Comparison of ENCODE assay signal across 8 cellular contexts in genomic region chr6:227074-227782, GRCh38.
A peak's percentile ranks its signal among the peaks of the same experiment; 100 is the strongest.
DNase-seq lines count a peak whose midpoint lies in the region; ATAC-seq and TF ChIP-seq lines count a peak whose summit lies in the region.

No MANE protein-coding gene starts in this region.

- DNase-seq in GM03348 (ENCODE audit: low spot score), result peak; percentile 31
- peak; percentile 83 for DNase-seq in fibroblast of mammary gland (ENCODE audit: low read depth)
- no peak for DNase-seq in activated CD4-positive, CD25-positive, alpha-beta regulatory T cell treated with anti-CD3 and anti-CD28 coated beads, Interleukin-2, amount 50 U/mL, for 72 hours
- no peak for DNase-seq in KBM-7
- DNase-seq in NCI-H128 (lab: John Stamatoyannopoulos, UW; ENCODE audit: unreplicated experiment), result no peak
- no peak for DNase-seq in DMS 273 treated with DMSO at 0.1 percent for 48 hours (lab: John Stamatoyannopoulos, UW)

- peak; percentile 33 for TF ChIP-seq CTCF in fibroblast of mammary gland (conservative IDR thresholded peaks at IDR 0.05; ENCODE audit: control insufficient read depth, insufficient read depth, low read depth, low read length)

- H3K4me3 ChIP-seq in fibroblast of mammary gland (ENCODE audit: control insufficient read depth, low read depth, low read length), result no peak overlapping the region

- ATAC-seq in GM19351 (IDR thresholded peaks at IDR 0.05; ENCODE audit: unreplicated experiment) (peak; percentile 26), HG03280 (IDR thresholded peaks at IDR 0.05; ENCODE audit: unreplicated experiment) (peak; percentile 24)

- in situ Hi-C loops in KBM-7 (cut with MboI; ENCODE audit: low pct_unique_long_range_greater_than_20kb, low sequenced_read_pairs), result no loop called here

Comparison
In these comparisons a context has a peak if more than half of its experiments do, and no peak if none do; other contexts are left out.
1. DNase-seq: peak in GM03348 (single experiment) and fibroblast of mammary gland (single experiment); none in activated CD4-positive, CD25-positive, alpha-beta regulatory T cell treated with anti-CD3 and anti-CD28 coated beads, Interleukin-2, amount 50 U/mL, for 72 hours (single experiment), KBM-7 (single experiment), NCI-H128 (single experiment) and DMS 273 treated with DMSO at 0.1 percent for 48 hours (single experiment).